ENCODE assay signal across 22 cellular contexts in the genomic region with DNA sequence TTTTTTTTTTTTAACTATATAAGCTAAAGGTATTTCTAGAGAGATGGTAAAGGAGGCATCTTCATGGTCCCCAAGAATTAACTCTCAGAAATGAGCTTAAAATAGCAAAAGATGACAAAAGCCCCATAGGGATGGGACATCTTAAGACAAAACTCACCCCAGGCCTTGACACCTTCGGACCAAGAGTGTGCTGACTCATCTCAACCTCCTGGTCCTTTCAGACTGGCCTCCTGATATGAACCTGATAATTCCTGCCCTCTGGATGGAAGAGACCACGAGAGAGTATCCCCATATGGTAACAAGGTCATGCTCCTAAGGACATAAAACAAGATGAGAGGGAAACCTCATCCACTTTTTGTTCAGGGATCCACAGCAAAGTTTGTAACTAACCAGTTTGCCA. TPM values are rescaled to one million over a fixed set of nuclear protein-coding genes. Genes with fewer than 3 reads are reported as not detected.
DNase-seq lines count a peak whose midpoint lies in the region; ATAC-seq, FAIRE-seq and TF ChIP-seq lines count a peak whose summit lies in the region.
"Had no signal": no experiment of that assay in that cellular context is flagged by ENCODE, and none has a peak within 500 bp of the region (broad histone marks: within the 10 kb centered on the region; RNA-seq: fewer than 3 reads in every experiment).

No MANE protein-coding gene starts in this region.

- H3K4me1 ChIP-seq in Loucy (ENCODE audit: insufficient read depth, low read length, poor library complexity, severe bottlenecking), result no peaks in the 10 kb centered on the region
- H3K4me1 ChIP-seq: BLaER1 had no signal

- H3K27me3 ChIP-seq in Loucy (ENCODE audit: insufficient read depth, low read length, poor library complexity, severe bottlenecking), result no peaks in the 10 kb centered on the region
- H3K27me3 ChIP-seq in brain microvascular endothelial cell (replicated peaks), result no peaks in the 10 kb centered on the region
- H3K27me3 ChIP-seq: BLaER1 had no signal

- no peak overlapping the region for H3K4me3 ChIP-seq in Loucy (ENCODE audit: low read length, poor library complexity, severe bottlenecking)
- no peak overlapping the region for H3K4me3 ChIP-seq in brain microvascular endothelial cell (ENCODE audit: low read depth, low read length)
- H3K4me3 ChIP-seq: A549, BLaER1, GM23338 had no signal

- H3K4me2 ChIP-seq in Loucy (ENCODE audit: low read depth, low read length, poor library complexity, severe bottlenecking), result no peak overlapping the region
- H3K4me2 ChIP-seq: A549, BLaER1, GM23338 had no signal

- H3K9me2 ChIP-seq in Loucy (replicated peaks; ENCODE audit: low read depth, low read length), result no peaks in the 10 kb centered on the region

- ATAC-seq in Right ventricle myocardium superior (ENCODE audit: poor library complexity), result peak; percentile 9
- no peak for ATAC-seq in left cardiac atrium
- ATAC-seq: A549, GM23338 had no signal

- H3K27ac Mint-ChIP-seq in nephron, result peak overlapping the region; percentile 32 to 85 (median 47)
- H3K27ac Mint-ChIP-seq: CD4-positive, alpha-beta memory T cell; GM23338; HFFc6 had no signal

- peaks cover 12% of the 10 kb centered on the region for H3K4me1 Mint-ChIP-seq in nephron

- no peak overlapping the region for H3K9ac ChIP-seq in Loucy (ENCODE audit: low read depth, low read length, poor library complexity, severe bottlenecking)
- H3K9ac ChIP-seq: BLaER1 had no signal

- H3K79me2 ChIP-seq in Loucy (ENCODE audit: insufficient read depth, low read length), result no peaks in the 10 kb centered on the region

- H3K36me3 ChIP-seq in Loucy (ENCODE audit: insufficient read depth, low read length) (no peaks in the 10 kb centered on the region), brain microvascular endothelial cell (replicated peaks) (no peaks in the 10 kb centered on the region)
- H3K36me3 ChIP-seq: BLaER1 had no signal

- no peak for DNase-seq in Right ventricle myocardium superior
- no peak for DNase-seq in left cardiac atrium
- DNase-seq in urothelium cell line (ENCODE audit: low spot score), result no peak
- DNase-seq in brain microvascular endothelial cell, result no peak
- DNase-seq in SKM-1 (lab: John Stamatoyannopoulos, UW; ENCODE audit: unreplicated experiment), result no peak
- DNase-seq: AML-193; CD4-positive, alpha-beta memory T cell; DMS153; DMS79; GDM1; HCEC 1CT; HFFc6 had no signal

- no peak overlapping the region for H3K4me3 Mint-ChIP-seq in nephron
- H3K4me3 Mint-ChIP-seq: CD14-positive monocyte; CD4-positive, alpha-beta memory T cell; GM23338; HFFc6 had no signal

- peak; percentile 52 for FAIRE-seq in urothelium cell line (lab: Jason Lieb, UNC)
- FAIRE-seq: A549, GM12892, GM18507, H54 had no signal

- TF ChIP-seq CTCF in Loucy (conservative IDR thresholded peaks at IDR 0.05; ENCODE audit: low read length) (no peak), nephron (IDR thresholded peaks at IDR 0.05; ENCODE audit: unreplicated experiment in 3 of 3) (no peak), brain microvascular endothelial cell (IDR thresholded peaks at IDR 0.05; ENCODE audit: low read depth, low read length, missing control alignments) (no peak)

- in situ Hi-C loops in brain microvascular endothelial cell (cut with HindIII; ENCODE audit: low pct_ligation_motif_present, low sequenced_read_pairs), result no loop called here

- no peaks in the 10 kb centered on the region for H3K36me3 Mint-ChIP-seq in nephron (ENCODE audit: low read depth)
- H3K36me3 Mint-ChIP-seq: CD14-positive monocyte; CD4-positive, alpha-beta memory T cell had no signal

- H4K20me1 ChIP-seq in Loucy (ENCODE audit: insufficient read depth, low read length, poor library complexity, severe bottlenecking), result no peaks in the 10 kb centered on the region
- H4K20me1 ChIP-seq: BLaER1 had no signal

- no peaks in the 10 kb centered on the region for H3F3A ChIP-seq in Loucy (ENCODE audit: low read depth)

- intact Hi-C loops in Right ventricle myocardium superior (cut with DNase I) (no loop called here), left cardiac atrium (cut with DNase I) (no loop called here)

- H3K27me3 Mint-ChIP-seq in nephron (ENCODE audit: low read depth), result no peaks in the 10 kb centered on the region

- no peaks in the 10 kb centered on the region for H3K9me3 Mint-ChIP-seq in nephron
- H3K9me3 Mint-ChIP-seq: CD4-positive, alpha-beta memory T cell; GM23338; HFFc6 had no signal

- H3K27ac ChIP-seq in brain microvascular endothelial cell, result no peak overlapping the region
- H3K27ac ChIP-seq: 22Rv1, A549, BLaER1 had no signal

- no peaks in the 10 kb centered on the region for H3K9me3 ChIP-seq in Loucy (ENCODE audit: insufficient read depth, low read depth, low read length)
- H3K9me3 ChIP-seq: A549, BLaER1 had no signal

- H2AFZ ChIP-seq in Loucy (ENCODE audit: low read length), result peak overlapping the region; percentile 19; the same call in 1 of the 2 replicates

RNA-seq across cellular contexts. Expression of a gene that starts 8.4 kb away (rescaled TPM):
- total RNA-seq in Right ventricle myocardium superior (27.6 TPM), left cardiac atrium (10 to 100 TPM; 31.3 to 32.7 TPM)

RNA-seq across cellular contexts. Expression of a gene that starts 12.5 kb away (rescaled TPM):
- total RNA-seq in Right ventricle myocardium superior, result 15.1 TPM
- total RNA-seq in left cardiac atrium, result 10 to 100 TPM; 20.1 to 29.8 TPM

RNA-seq across cellular contexts. Expression of a gene that starts 56.0 kb away (rescaled TPM):
- 97.0 TPM for total RNA-seq in Right ventricle myocardium superior
- total RNA-seq in left cardiac atrium, result 10 to 100 TPM; 89.5 to 93.4 TPM
